In genomic region chr4:177313263-177313662, GRCh38 we compare ENCODE assay signal across 19 cellular contexts. TPM values are rescaled to one million over a fixed set of nuclear protein-coding genes. Genes with fewer than 3 reads are reported as not detected.
DNase-seq lines count a peak whose midpoint lies in the region; ATAC-seq and TF ChIP-seq lines count a peak whose summit lies in the region.
"Had no signal": no experiment of that assay in that cellular context is flagged by ENCODE, and none has a peak within 500 bp of the region (broad histone marks: within the 10 kb centered on the region; RNA-seq: fewer than 3 reads in every experiment).

No MANE protein-coding gene starts in this region.

- H3K27ac ChIP-seq in GM23248: no peak overlapping the region
- H3K27ac ChIP-seq: prostate gland, uterus had no signal

- H3K9me3 ChIP-seq in GM23248 (ENCODE audit: low read depth): no peaks in the 10 kb centered on the region
- H3K9me3 ChIP-seq: Caco-2, prostate gland, uterus had no signal

- peak overlapping the region; percentile 42 for H3K4me2 ChIP-seq in GM23248 (ENCODE audit: unreplicated experiment)

- H3K9me2 ChIP-seq in GM23248 (ENCODE audit: insufficient read depth): no peaks in the 10 kb centered on the region

- ATAC-seq in HG02852 (IDR thresholded peaks at IDR 0.05; ENCODE audit: unreplicated experiment) (no peak), HG03520 (IDR thresholded peaks at IDR 0.05; ENCODE audit: unreplicated experiment) (no peak)
- ATAC-seq: GM12878; natural killer cell treated with Interleukin-12 subunit alpha and Interleukin-12 subunit beta and Interleukin-15 and Interleukin-18, amount 100 ng/mL, for 72 hours had no signal

- H3K4me3 ChIP-seq in AG10803 (ENCODE audit: low read length) (no peak overlapping the region), GM23248 (peak overlapping the region; percentile 0; the same call in 1 of the 2 replicates)
- H3K4me3 ChIP-seq: GM12878, prostate gland, uterus had no signal

- peaks cover 17% of the 10 kb centered on the region for H3K79me2 ChIP-seq in GM23248 (ENCODE audit: insufficient read depth)

- 6 to 14% methylated on average over 1 of the region's 1 CpG for WGBS in GM23248 (ENCODE audit: low coverage in 1 of 2, low lambda C conversion rate in 2 of 2, missing lambda C conversion rate in 2 of 2), 2 experiments

- in situ Hi-C loops in GM23248 (cut with MboI): no loop called here

- no peak overlapping the region for H3K27ac Mint-ChIP-seq in activated naive CD4-positive, alpha-beta T cell treated with anti-CD3 and anti-CD28 coated beads, Interleukin-2, amount 10 ng/mL, durations not matched to agents 7 days and 5 days
- H3K27ac Mint-ChIP-seq: activated naive CD8-positive, alpha-beta T cell treated with anti-CD3 and anti-CD28 coated beads for 36 hours; natural killer cell treated with Interleukin-12 subunit alpha and Interleukin-12 subunit beta and Interleukin-15 and Interleukin-18, amount 100 ng/mL, for 72 hours had no signal

- H3K36me3 Mint-ChIP-seq in activated naive CD4-positive, alpha-beta T cell treated with anti-CD3 and anti-CD28 coated beads, Interleukin-2, amount 10 ng/mL, durations not matched to agents 7 days and 5 days: peaks cover 47% of the 10 kb centered on the region
- H3K36me3 Mint-ChIP-seq: natural killer cell treated with Interleukin-12 subunit alpha and Interleukin-12 subunit beta and Interleukin-15 and Interleukin-18, amount 100 ng/mL, for 72 hours had no signal

- H3K27me3 ChIP-seq in GM23248 (replicated peaks; ENCODE audit: insufficient read depth): no peaks in the 10 kb centered on the region
- H3K27me3 ChIP-seq: uterus had no signal

- CTCF ChIA-PET in activated naive CD4-positive, alpha-beta T cell treated with anti-CD3 and anti-CD28 coated beads, Interleukin-2, amount 10 ng/mL, durations not matched to agents 7 days and 5 days (lab: Charles Lee): interaction anchor here (0.6 to 1.1 kb wide), 2 partner anchors 10 to 70 kb away, joined by 3 read pairs; no protein-coding TSS in a partner anchor

- H3K4me3 Mint-ChIP-seq in activated naive CD4-positive, alpha-beta T cell treated with anti-CD3 and anti-CD28 coated beads, Interleukin-2, amount 10 ng/mL, durations not matched to agents 7 days and 5 days: no peak overlapping the region
- H3K4me3 Mint-ChIP-seq: activated naive CD8-positive, alpha-beta T cell treated with anti-CD3 and anti-CD28 coated beads for 36 hours; natural killer cell treated with Interleukin-12 subunit alpha and Interleukin-12 subunit beta and Interleukin-15 and Interleukin-18, amount 100 ng/mL, for 72 hours had no signal

- H3K36me3 ChIP-seq in GM23248 (ENCODE audit: low read depth): no peaks in the 10 kb centered on the region
- H3K36me3 ChIP-seq: prostate gland, uterus had no signal

- peaks cover 85% of the 10 kb centered on the region for H3K4me1 Mint-ChIP-seq in activated naive CD4-positive, alpha-beta T cell treated with anti-CD3 and anti-CD28 coated beads, Interleukin-2, amount 10 ng/mL, durations not matched to agents 7 days and 5 days

- peak overlapping the region; percentile 67 for H2AFZ ChIP-seq in GM23248

- H4K20me1 ChIP-seq in GM23248 (ENCODE audit: insufficient read depth): no peaks in the 10 kb centered on the region

- no peaks in the 10 kb centered on the region for H3K27me3 Mint-ChIP-seq in activated naive CD4-positive, alpha-beta T cell treated with anti-CD3 and anti-CD28 coated beads, Interleukin-2, amount 10 ng/mL, durations not matched to agents 7 days and 5 days
- H3K27me3 Mint-ChIP-seq: natural killer cell treated with Interleukin-12 subunit alpha and Interleukin-12 subunit beta and Interleukin-15 and Interleukin-18, amount 100 ng/mL, for 72 hours had no signal

- H3K4me1 ChIP-seq in GM23248 (ENCODE audit: insufficient read depth): peaks cover 35% of the 10 kb centered on the region
- H3K4me1 ChIP-seq: uterus had no signal

- DNase-seq in AG10803 (ENCODE audit: low read depth) (peak; percentile 39), GM23248 (peak; percentile 66), OCI-M1 (lab: John Stamatoyannopoulos, UW) (peak; percentile 33), fibroblast of peridontal ligament (ENCODE audit: extremely low read depth) (peak; percentile 55), DMS153 (lab: John Stamatoyannopoulos, UW) (no peak)
- no peak for DNase-seq in activated naive CD4-positive, alpha-beta T cell treated with anti-CD3 and anti-CD28 coated beads, Interleukin-2, amount 10 ng/mL, durations not matched to agents 7 days and 5 days
- DNase-seq: activated CD4-positive, CD25-positive, alpha-beta regulatory T cell; activated naive CD8-positive, alpha-beta T cell treated with anti-CD3 and anti-CD28 coated beads for 36 hours; Caco-2; NCI-H1930; Right ventricle myocardium superior; stimulated activated CD8-positive, alpha-beta memory T cell treated with anti-CD3 and anti-CD28 coated beads, Interleukin-4, amount 100 ng/mL, for 48 hours; substantia nigra; uterus had no signal

- H3K9me3 Mint-ChIP-seq in activated naive CD4-positive, alpha-beta T cell treated with anti-CD3 and anti-CD28 coated beads, Interleukin-2, amount 10 ng/mL, durations not matched to agents 7 days and 5 days: no peaks in the 10 kb centered on the region
- H3K9me3 Mint-ChIP-seq: activated naive CD8-positive, alpha-beta T cell treated with anti-CD3 and anti-CD28 coated beads for 36 hours; natural killer cell treated with Interleukin-12 subunit alpha and Interleukin-12 subunit beta and Interleukin-15 and Interleukin-18, amount 100 ng/mL, for 72 hours had no signal

- peak overlapping the region; percentile 9; the same call in 1 of the 2 replicates for H3K9ac ChIP-seq in GM23248

- TF ChIP-seq CTCF in AG10803 (conservative IDR thresholded peaks at IDR 0.05; ENCODE audit: low read length): no peak

- H3F3A ChIP-seq in GM23248 (ENCODE audit: insufficient read depth): peaks cover 8% of the 10 kb centered on the region; the same call in 1 of the 2 replicates

RNA-seq across cellular contexts. Expression of gene NEIL3, which starts 3.6 kb away (rescaled TPM):
- 1.5 and 2.4 TPM in 2 replicates for total RNA-seq in GM23248 (2014; rRNA removed; shearing (Covaris generic))
- polyA plus RNA-seq in GM23248 (2016; fragmentation: Nextera tagmentation; extraction: Ambion mirVana): 3.2 and 3.7 TPM in 2 replicates
- total RNA-seq: Right ventricle myocardium superior had no signal

Comparison
In these comparisons a context has a peak if more than half of its experiments do, and no peak if none do; other contexts are left out.
1. DNase-seq: peak in AG10803 (single experiment), GM23248 (single experiment), OCI-M1 (single experiment) and fibroblast of peridontal ligament (single experiment); none in activated naive CD4-positive, alpha-beta T cell treated with anti-CD3 and anti-CD28 coated beads, Interleukin-2, amount 10 ng/mL, durations not matched to agents 7 days and 5 days (single experiment) and DMS153 (single experiment).